Comparison of ENCODE assay signal across 1 cellular context in genomic region chr4:185587065-185587443, GRCh38.
TF ChIP-seq lines count a peak whose summit lies in the region.

No MANE protein-coding gene starts in this region.

TF ChIP-seq in GM12878, 131 proteins besides CTCF, POLR2A, EP300 and RAD21 (continued from another document):
- TF ChIP-seq ZBTB4 (CRISPR knock-in tag; IDR thresholded peaks at IDR 0.05), result no peak
- no peak for TF ChIP-seq IRF4 (IDR thresholded peaks at IDR 0.05; ENCODE audit: low read depth, low read length)
- TF ChIP-seq RELA (IDR thresholded peaks at IDR 0.05; ENCODE audit: borderline replicate concordance, partially characterized antibody), result no peak
